In the genomic region with DNA sequence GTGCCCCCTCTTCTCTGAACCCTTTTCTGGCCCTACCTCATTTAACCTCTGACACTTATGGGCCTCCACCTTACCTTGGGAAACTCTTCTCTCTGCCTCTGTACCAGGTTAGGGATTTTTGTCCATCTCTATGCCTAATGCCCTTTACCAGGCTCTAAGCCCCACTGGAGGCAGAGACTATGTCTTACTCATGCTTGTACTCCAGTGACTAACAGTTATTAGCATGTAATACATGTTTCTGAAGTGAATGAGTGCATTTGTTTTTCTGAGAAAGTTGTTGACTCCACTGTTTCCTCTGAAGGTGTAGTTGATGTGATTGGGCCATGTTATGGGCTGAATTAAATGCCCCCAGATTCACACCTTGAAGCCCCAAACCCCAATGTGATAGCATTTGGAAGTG, we compare ENCODE assay signal across 15 cellular contexts.
"Had no signal": no experiment of that assay in that cellular context is flagged by ENCODE, and none has a peak within 500 bp of the region (broad histone marks: within the 10 kb centered on the region; RNA-seq: fewer than 3 reads in every experiment).

No MANE protein-coding gene starts in this region.

- H3K4me1 ChIP-seq: prostate gland, right atrium auricular region had no signal

- H3K27me3 Mint-ChIP-seq: brain; central memory CD8-positive, alpha-beta T cell; stimulated activated naive CD8-positive, alpha-beta T cell treated with anti-CD3 and anti-CD28 coated beads, Interleukin-15, Interleukin-2, amounts not matched to agents 100 ng/mL and 50 ng/mL, for 24 hours had no signal

- H3K27me3 ChIP-seq: right atrium auricular region, tibial nerve had no signal

- H3K36me3 ChIP-seq: prostate gland, right atrium auricular region, tibial nerve had no signal

- H3K27ac ChIP-seq: coronary artery, prostate gland, right atrium auricular region, tibial nerve had no signal

- H3K4me3 ChIP-seq: coronary artery, prostate gland, right atrium auricular region, tibial nerve had no signal

- DNase-seq: activated CD4-positive, alpha-beta T cell treated with anti-CD3 and anti-CD28 coated beads, Interleukin-2, amount 50 U/mL, for 48 hours; activated gamma-delta T cell treated with Interleukin-2 at 50 U/mL for 16 hours; erythroblast; immature natural killer cell; left cardiac atrium; naive thymus-derived CD8-positive, alpha-beta T cell had no signal

- ATAC-seq: activated naive CD4-positive, alpha-beta T cell treated with anti-CD3 and anti-CD28 coated beads, Interleukin-2, amount 50 U/mL, for 72 hours; left cardiac atrium; naive thymus-derived CD8-positive, alpha-beta T cell had no signal

- H3K9me3 ChIP-seq: prostate gland, right atrium auricular region, tibial nerve had no signal

- H3K4me3 Mint-ChIP-seq: activated T-helper 1 cell treated with anti-CD3 and anti-CD28 coated beads, Interleukin-12 subunit alpha, Interleukin-12 subunit beta, Interleukin-2, Interleukin-4 antibody, amounts not matched to agents 30 ng/mL and 10 ng/mL and 1 ng/mL, durations not matched to agents 14 hours and 24 hours and 36 hours; brain; central memory CD8-positive, alpha-beta T cell; immature natural killer cell; naive thymus-derived CD8-positive, alpha-beta T cell; stimulated activated naive CD8-positive, alpha-beta T cell treated with anti-CD3 and anti-CD28 coated beads, Interleukin-15, Interleukin-2, amounts not matched to agents 100 ng/mL and 50 ng/mL, for 24 hours had no signal

- H3K36me3 Mint-ChIP-seq: activated naive CD4-positive, alpha-beta T cell treated with anti-CD3 and anti-CD28 coated beads, Interleukin-2, amount 50 U/mL, for 72 hours; immature natural killer cell had no signal

- H3K27ac Mint-ChIP-seq: activated naive CD4-positive, alpha-beta T cell treated with anti-CD3 and anti-CD28 coated beads, Interleukin-2, amount 50 U/mL, for 72 hours; activated T-helper 1 cell treated with anti-CD3 and anti-CD28 coated beads, Interleukin-12 subunit alpha, Interleukin-12 subunit beta, Interleukin-2, Interleukin-4 antibody, amounts not matched to agents 30 ng/mL and 10 ng/mL and 1 ng/mL, durations not matched to agents 14 hours and 24 hours and 36 hours; brain; immature natural killer cell; naive thymus-derived CD8-positive, alpha-beta T cell; stimulated activated naive CD8-positive, alpha-beta T cell treated with anti-CD3 and anti-CD28 coated beads, Interleukin-15, Interleukin-2, amounts not matched to agents 100 ng/mL and 50 ng/mL, for 24 hours had no signal

- H3K4me1 Mint-ChIP-seq: central memory CD8-positive, alpha-beta T cell; immature natural killer cell; naive thymus-derived CD8-positive, alpha-beta T cell had no signal
